ENCODE assay signal across 27 cellular contexts in the genomic region with DNA sequence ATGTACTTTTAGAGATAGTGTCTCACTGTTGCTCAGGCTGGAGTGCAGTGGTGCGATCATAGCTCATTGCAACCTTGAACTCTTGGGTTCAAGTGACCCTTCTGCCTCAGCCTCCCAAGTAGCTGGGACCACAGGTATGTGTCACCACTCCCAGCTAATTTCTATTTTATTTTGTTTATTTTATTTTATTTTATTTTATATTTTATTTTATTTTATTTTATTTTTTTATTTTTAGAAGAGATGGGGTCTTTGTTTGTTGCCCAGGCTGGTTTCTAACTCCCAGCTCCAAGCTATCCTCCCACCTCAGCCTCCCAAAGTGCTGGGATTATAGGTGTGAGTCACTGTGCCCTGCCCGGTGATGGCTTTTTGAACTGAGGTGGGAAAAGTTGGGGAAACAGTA. TPM values are rescaled to one million over a fixed set of nuclear protein-coding genes. Genes with fewer than 3 reads are reported as not detected.
"Had no signal": no experiment of that assay in that cellular context is flagged by ENCODE, and none has a peak within 500 bp of the region (broad histone marks: within the 10 kb centered on the region; RNA-seq: fewer than 3 reads in every experiment).

No MANE protein-coding gene starts in this region.

- ATAC-seq: stimulated activated effector memory CD8-positive, alpha-beta T cell treated with anti-CD3 and anti-CD28 coated beads, Interleukin-12 subunit alpha, Interleukin-12 subunit beta, amount 100 ng/mL, for 72 hours; stimulated activated memory B cell treated with anti-CD40 and anti-IgM and Interleukin-4, amounts not matched to agents 10 μg/mL and 1 μg/mL and 100 μg/mL, for 72 hours; stimulated activated naive B cell treated with anti-CD40 and anti-IgM and Interleukin-4, amounts not matched to agents 10 μg/mL and 1 μg/mL and 100 μg/mL, for 72 hours; stimulated activated naive CD8-positive, alpha-beta T cell treated with anti-CD3 and anti-CD28 coated beads, Interleukin-15, amount 100 ng/mL, for 72 hours; stimulated activated naive CD8-positive, alpha-beta T cell treated with anti-CD3 and anti-CD28 coated beads, Interleukin-15, Interleukin-2, amounts not matched to agents 100 U/mL and 50 U/mL, for 24 hours; upper lobe of right lung had no signal

- H3K4me1 Mint-ChIP-seq: stimulated activated effector memory CD8-positive, alpha-beta T cell treated with anti-CD3 and anti-CD28 coated beads, Interleukin-12 subunit alpha, Interleukin-12 subunit beta, amount 100 ng/mL, for 72 hours; stimulated activated memory B cell treated with anti-CD40 and anti-IgM and Interleukin-4, amounts not matched to agents 10 μg/mL and 1 μg/mL and 100 μg/mL, for 72 hours; stimulated activated naive B cell treated with anti-CD40 and anti-IgM and Interleukin-4, amounts not matched to agents 10 μg/mL and 1 μg/mL and 100 μg/mL, for 72 hours; stimulated activated naive CD8-positive, alpha-beta T cell treated with anti-CD3 and anti-CD28 coated beads, Interleukin-15, amount 100 ng/mL, for 72 hours had no signal

- DNase-seq: stimulated activated CD4-positive, alpha-beta T cell treated with anti-CD3 and anti-CD28 coated beads, Interleukin-2, amount 100 ng/mL, for 48 hours; stimulated activated CD4-positive, alpha-beta T cell treated with anti-CD3 and anti-CD28 coated beads, Interleukin-4, amount 100 ng/mL, for 1 hour; stimulated activated CD4-positive, alpha-beta T cell treated with anti-CD3 and anti-CD28 coated beads, Interleukin-4, amount 100 ng/mL, for 24 hours; stimulated activated CD4-positive, alpha-beta T cell treated with anti-CD3 and anti-CD28 coated beads, Interleukin-4, amount 100 ng/mL, for 4 hours; stimulated activated CD8-positive, alpha-beta memory T cell treated with anti-CD3 and anti-CD28 coated beads, Interleukin-4, amount 100 ng/mL, for 48 hours; stimulated activated naive B cell treated with anti-CD40 and anti-IgM and Interleukin-4, amounts not matched to agents 10 μg/mL and 1 μg/mL and 100 μg/mL, for 72 hours; stimulated activated naive CD4-positive, alpha-beta T cell; stimulated activated naive CD4-positive, alpha-beta T cell treated with Interleukin-2 at 50 U/mL for 16 hours; stimulated activated naive CD8-positive, alpha-beta T cell treated with anti-CD3 and anti-CD28 coated beads, Interleukin-15, amount 100 ng/mL, for 72 hours; stimulated activated naive CD8-positive, alpha-beta T cell treated with anti-CD3 and anti-CD28 coated beads, Interleukin-15, Interleukin-2, amounts not matched to agents 100 U/mL and 50 U/mL, for 24 hours; stomach; substantia nigra; testis; thyroid gland; tibial artery; transverse colon; trophoblast cell; upper lobe of left lung; upper lobe of right lung; uterus had no signal

- H3K36me3 Mint-ChIP-seq: stimulated activated effector memory CD8-positive, alpha-beta T cell treated with anti-CD3 and anti-CD28 coated beads, Interleukin-12 subunit alpha, Interleukin-12 subunit beta, amount 100 ng/mL, for 72 hours; stimulated activated memory B cell treated with anti-CD40 and anti-IgM and Interleukin-4, amounts not matched to agents 10 μg/mL and 1 μg/mL and 100 μg/mL, for 72 hours; stimulated activated naive B cell treated with anti-CD40 and anti-IgM and Interleukin-4, amounts not matched to agents 10 μg/mL and 1 μg/mL and 100 μg/mL, for 72 hours; type B pancreatic cell had no signal

- H3K4me3 Mint-ChIP-seq: stimulated activated effector memory CD8-positive, alpha-beta T cell treated with anti-CD3 and anti-CD28 coated beads, Interleukin-12 subunit alpha, Interleukin-12 subunit beta, amount 100 ng/mL, for 72 hours; stimulated activated memory B cell treated with anti-CD40 and anti-IgM and Interleukin-4, amounts not matched to agents 10 μg/mL and 1 μg/mL and 100 μg/mL, for 72 hours; stimulated activated naive B cell treated with anti-CD40 and anti-IgM and Interleukin-4, amounts not matched to agents 10 μg/mL and 1 μg/mL and 100 μg/mL, for 72 hours; stimulated activated naive CD8-positive, alpha-beta T cell treated with anti-CD3 and anti-CD28 coated beads, Interleukin-15, amount 100 ng/mL, for 72 hours; stimulated activated naive CD8-positive, alpha-beta T cell treated with anti-CD3 and anti-CD28 coated beads, Interleukin-15, Interleukin-2, amounts not matched to agents 100 ng/mL and 50 ng/mL, for 24 hours; type B pancreatic cell had no signal

- H3K9me3 Mint-ChIP-seq: type B pancreatic cell had no signal

- H3K27ac Mint-ChIP-seq: stimulated activated effector memory CD8-positive, alpha-beta T cell treated with anti-CD3 and anti-CD28 coated beads, Interleukin-12 subunit alpha, Interleukin-12 subunit beta, amount 100 ng/mL, for 72 hours; stimulated activated memory B cell treated with anti-CD40 and anti-IgM and Interleukin-4, amounts not matched to agents 10 μg/mL and 1 μg/mL and 100 μg/mL, for 72 hours; stimulated activated naive B cell treated with anti-CD40 and anti-IgM and Interleukin-4, amounts not matched to agents 10 μg/mL and 1 μg/mL and 100 μg/mL, for 72 hours; stimulated activated naive CD8-positive, alpha-beta T cell treated with anti-CD3 and anti-CD28 coated beads, Interleukin-15, amount 100 ng/mL, for 72 hours; stimulated activated naive CD8-positive, alpha-beta T cell treated with anti-CD3 and anti-CD28 coated beads, Interleukin-15, Interleukin-2, amounts not matched to agents 100 ng/mL and 50 ng/mL, for 24 hours; type B pancreatic cell had no signal

RNA-seq across cellular contexts. Expression of gene HS3ST4, which starts 35.1 kb away (rescaled TPM):
- total RNA-seq: subcutaneous adipose tissue, thoracic aorta, transverse colon, ureter had no signal
